ENCODE assay signal across 10 cellular contexts in genomic region chr9:110157812-110158629, GRCh38.
DNase-seq lines count a peak whose midpoint lies in the region; ATAC-seq and FAIRE-seq lines count a peak whose summit lies in the region.
"Had no signal": no experiment of that assay in that cellular context is flagged by ENCODE, and none has a peak within 500 bp of the region (broad histone marks: within the 10 kb centered on the region; RNA-seq: fewer than 3 reads in every experiment).

No MANE protein-coding gene starts in this region.

- H3K36me3 ChIP-seq in BLaER1 = peaks cover 9% of the 10 kb centered on the region; the same call in 1 of the 2 replicates
- 0 out of 2 replicates have a peak, but pooled peaks cover 4% of the 10 kb centered on the region for H3K36me3 ChIP-seq in SK-N-MC (ENCODE audit: insufficient read depth, low read length)

- H3K9ac ChIP-seq in BLaER1 = peak overlapping the region; percentile 30; the same call in 1 of the 2 replicates
- no peak overlapping the region for H3K9ac ChIP-seq in SK-N-MC (ENCODE audit: insufficient read length)

- H3K4me3 ChIP-seq in BLaER1 (no peak overlapping the region), SK-N-MC (peak overlapping the region; percentile 34)

- H3K27ac ChIP-seq in BLaER1 (peak overlapping the region; percentile 86), SK-N-MC (peak overlapping the region; percentile 75)

- H3K4me2 ChIP-seq in BLaER1 = peak overlapping the region; percentile 71

- no peaks in the 10 kb centered on the region for H3K27me3 ChIP-seq in BLaER1
- H3K27me3 ChIP-seq: dorsolateral prefrontal cortex had no signal

- no peaks in the 10 kb centered on the region for H4K20me1 ChIP-seq in BLaER1

- no peak for ATAC-seq in GM21515 (IDR thresholded peaks at IDR 0.05; ENCODE audit: unreplicated experiment)

- H3K9me3 ChIP-seq in BLaER1 (peaks cover 15% of the 10 kb centered on the region), SK-N-MC (ENCODE audit: low read depth, low read length) (no peaks in the 10 kb centered on the region)

- peaks cover 95% of the 10 kb centered on the region for H3K4me1 ChIP-seq in BLaER1

- FAIRE-seq in GM18507 (lab: Jason Lieb, UNC) (peak; percentile 59), islet of Langerhans (lab: Jason Lieb, UNC) (peak; percentile 17)

- DNase-seq in GM18507 (ENCODE audit: extremely low spot score, insufficient read length, low read depth) (no peak), SK-N-MC (ENCODE audit: low read depth, low spot score) (no peak), iPS-NIHi7 (ENCODE audit: extremely low spot score) (no peak), NCI-H226 (no peak), HuH-7.5 (ENCODE audit: low spot score) (no peak)
- DNase-seq: activated gamma-delta T cell treated with Interleukin-2 at 50 U/mL for 16 hours, dorsolateral prefrontal cortex had no signal
